In the genomic region with DNA sequence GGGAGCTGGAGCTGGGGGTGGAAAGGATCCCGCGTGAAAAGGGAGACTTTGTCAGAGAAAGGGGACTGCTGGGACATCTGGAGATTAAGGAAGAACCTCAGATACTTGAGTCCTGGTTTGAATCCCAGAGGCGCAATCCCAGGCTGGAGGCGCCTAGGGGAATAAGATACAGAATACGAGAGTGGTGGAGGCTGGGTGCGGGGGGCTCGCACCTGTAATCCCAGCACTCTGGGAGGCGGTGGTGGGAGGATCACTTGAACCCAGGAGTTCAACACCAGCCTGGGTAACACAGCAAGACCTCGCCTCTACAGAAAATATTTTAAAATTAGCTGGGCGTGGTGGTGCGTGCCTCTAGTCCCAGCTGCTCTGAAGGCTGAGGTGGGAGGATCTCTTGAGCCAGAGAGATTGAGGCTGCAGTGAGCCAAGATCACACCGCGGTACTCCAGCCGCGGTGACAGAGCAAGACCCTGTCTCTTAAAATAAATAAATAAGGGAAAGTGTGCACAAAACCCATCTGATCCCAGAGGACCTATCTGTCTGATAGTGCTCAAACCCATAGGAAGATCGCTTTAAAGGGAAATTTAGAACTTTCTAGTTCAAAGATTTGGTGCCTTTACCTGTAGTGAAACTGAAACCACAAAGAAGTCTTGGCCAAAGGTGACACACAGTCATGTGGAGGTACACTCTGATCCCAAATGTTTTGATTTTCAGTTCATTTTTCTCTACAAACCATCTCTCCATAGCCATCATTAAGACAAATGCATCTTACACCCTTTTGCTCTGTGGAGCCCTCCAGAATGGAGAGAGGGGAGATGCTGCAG, we compare ENCODE assay signal across 9 cellular contexts. TPM values are rescaled to one million over a fixed set of nuclear protein-coding genes. Genes with fewer than 3 reads are reported as not detected.
DNase-seq lines count a peak whose midpoint lies in the region; ATAC-seq and TF ChIP-seq lines count a peak whose summit lies in the region.
"Had no signal": no experiment of that assay in that cellular context is flagged by ENCODE, and none has a peak within 500 bp of the region (broad histone marks: within the 10 kb centered on the region; RNA-seq: fewer than 3 reads in every experiment).

No MANE protein-coding gene starts in this region.

- peaks cover under 1% of the 10 kb centered on the region for H3K27me3 Mint-ChIP-seq in mesothelial cell of epicardium (ENCODE audit: low read depth)

- H3K27ac ChIP-seq in heart left ventricle (peak overlapping the region in 9 of 12 donors; percentile 55 to 84 (median 75)), uterus (peak overlapping the region; percentile 69 to 78)

- in situ Hi-C loops in astrocyte of the spinal cord (cut with HindIII; ENCODE audit: low sequenced_read_pairs): no loop called here

- WGBS in heart left ventricle, 4 donors: 63 to 68% (median 65%) methylated on average over 16 of the region's 16 CpGs

- H3K27me3 ChIP-seq in heart left ventricle: peaks cover 3 to 32% (median 11%) of the 10 kb centered on the region in 9 donors
- peaks cover 0 to 3% of the 10 kb centered on the region in 2 donors for H3K27me3 ChIP-seq in uterus

- peak overlapping the region; percentile 64 for H3K27ac Mint-ChIP-seq in mesothelial cell of epicardium

- peak overlapping the region in 10 of 12 donors; percentile 61 to 96 (median 90) for H3K4me3 ChIP-seq in heart left ventricle
- peak overlapping the region; percentile 66 for H3K4me3 ChIP-seq in astrocyte of the spinal cord (ENCODE audit: low read depth, low read length)
- H3K4me3 ChIP-seq in uterus: peak overlapping the region in 1 of 2 donors; percentile 68

- intact Hi-C loops in heart left ventricle (cut with DNase I) (loop anchor here (1.0 to 10.0 kb wide), 16 partner anchors 49 to 181 kb away; a partner anchor contains a TSS), Right ventricle myocardium superior (cut with DNase I) (loop anchor here (2.0 to 5.0 kb wide), 3 partner anchors 47 to 131 kb away; a partner anchor contains a TSS), uterus (cut with DNase I; ENCODE audit: low total_unique reads) (loop anchor here (2.0 kb wide), 1 partner anchor 49 kb away; no protein-coding TSS in a partner anchor)

- H3K4me1 ChIP-seq in heart left ventricle: peaks cover 4 to 30% (median 19%) of the 10 kb centered on the region in 12 donors
- H3K4me1 ChIP-seq in uterus: no peaks in the 10 kb centered on the region

- H3K36me3 Mint-ChIP-seq in mesothelial cell of epicardium: peaks cover 2% of the 10 kb centered on the region

- H3K4me1 Mint-ChIP-seq in mesothelial cell of epicardium: peaks cover 64% of the 10 kb centered on the region

- TF ChIP-seq CTCF in heart left ventricle (IDR thresholded peaks at IDR 0.05) (peak in 3 of 12 donors; percentile 3 to 41 (median 17)), astrocyte of the spinal cord (IDR thresholded peaks at IDR 0.05; ENCODE audit: low read depth, low read length) (no peak), mesothelial cell of epicardium (IDR thresholded peaks at IDR 0.05; ENCODE audit: unreplicated experiment) (peak; percentile 47), uterus (IDR thresholded peaks at IDR 0.05) (no peak)

- H3K9me3 Mint-ChIP-seq in mesothelial cell of epicardium: no peaks in the 10 kb centered on the region

- H3K36me3 ChIP-seq in heart left ventricle: peaks cover 0 to 25% (median 16%) of the 10 kb centered on the region in 9 donors
- H3K36me3 ChIP-seq in uterus: no peaks in the 10 kb centered on the region

- H3K4me3 Mint-ChIP-seq in mesothelial cell of epicardium: peak overlapping the region; percentile 98

- ATAC-seq in heart left ventricle (no peak), Right ventricle myocardium superior (ENCODE audit: poor library complexity) (no peak), HG03175 (IDR thresholded peaks at IDR 0.05; ENCODE audit: unreplicated experiment) (no peak)

- no peaks in the 10 kb centered on the region for H3K9me3 ChIP-seq in heart left ventricle
- no peaks in the 10 kb centered on the region for H3K9me3 ChIP-seq in uterus

- TF ChIP-seq POLR2A in heart left ventricle (IDR thresholded peaks at IDR 0.05): no peak
- TF ChIP-seq POLR2A in uterus (IDR thresholded peaks at IDR 0.05): no peak

- DNase-seq in heart left ventricle (no peak), Right ventricle myocardium superior (no peak), astrocyte of the spinal cord (ENCODE audit: low read depth, low spot score) (no peak), mesothelial cell of epicardium (ENCODE audit: low spot score in 2 of 2, unreplicated experiment in 2 of 2) (no peak), uterus (no peak), AG20443 (ENCODE audit: low spot score) (no peak), SIG-M5 treated with dmso at 0.1 percent for 504 hours (lab: John Stamatoyannopoulos, UW; ENCODE audit: unreplicated experiment) (no peak)

RNA-seq across cellular contexts. Expression of a gene that starts 0.6 kb away (rescaled TPM):
- total RNA-seq in heart left ventricle (10 to 100 TPM; 29.4 to 42.9 (median 33.9) TPM), Right ventricle myocardium superior (24.2 TPM), mesothelial cell of epicardium (49.7 to 50.7 TPM (median 50.7 TPM) in 3 replicates), uterus (10 to 100 TPM; 12.4 to 80.7 (median 39.8) TPM)
- polyA plus RNA-seq in heart left ventricle: 10 to 100 TPM; 17.5 to 58.5 TPM

RNA-seq across cellular contexts. Expression of a gene that starts 9.3 kb away (rescaled TPM):
- under 1 TPM in 7 of 9 donors, not detected in 2; 0.12 to 0.88 (median 0.32) TPM for total RNA-seq in heart left ventricle
- polyA plus RNA-seq in heart left ventricle: 1 to 10 TPM in 1 of 2 donors, under 1 TPM in 1; 0.19 to 2.5 TPM
- total RNA-seq in Right ventricle myocardium superior: 0.08 TPM
- 15.9 to 17.6 TPM (median 16.0 TPM) in 3 replicates for total RNA-seq in mesothelial cell of epicardium
- 1 to 10 TPM in 2 of 4 donors, not detected in 2; 1.4 to 1.5 TPM for total RNA-seq in uterus

RNA-seq across cellular contexts. Expression of a gene that starts 10.2 kb away (rescaled TPM):
- total RNA-seq in heart left ventricle: under 1 TPM in 7 of 9 donors, not detected in 2; 0.22 to 0.44 (median 0.35) TPM
- under 1 TPM; 0.17 to 0.23 TPM for polyA plus RNA-seq in heart left ventricle
- 0.19 TPM for total RNA-seq in Right ventricle myocardium superior
- 0.16 TPM in 1 of 3 replicates, not detected in the others for total RNA-seq in mesothelial cell of epicardium
- total RNA-seq in uterus: 1 to 10 TPM in 2 of 4 donors, under 1 TPM in 2; 0.14 to 1.5 (median 0.76) TPM
- total RNA-seq: G401 had no signal

RNA-seq across cellular contexts. Expression of a gene that starts 10.4 kb away (rescaled TPM):
- total RNA-seq in heart left ventricle (10 to 100 TPM; 45.8 to 79.2 (median 63.2) TPM), Right ventricle myocardium superior (53.5 TPM), mesothelial cell of epicardium (41.0 to 46.5 TPM (median 45.6 TPM) in 3 replicates), uterus (10 to 100 TPM; 14.7 to 44.1 (median 27.7) TPM)
- 10 to 100 TPM; 43.8 to 64.5 TPM for polyA plus RNA-seq in heart left ventricle

RNA-seq across cellular contexts. Expression of a gene that starts 20.1 kb away (rescaled TPM):
- total RNA-seq in heart left ventricle: 1 to 10 TPM; 1.5 to 7.4 (median 5.8) TPM
- 1 to 10 TPM; 3.0 to 5.2 TPM for polyA plus RNA-seq in heart left ventricle
- 4.8 TPM for total RNA-seq in Right ventricle myocardium superior
- 21.7 to 25.1 TPM (median 22.0 TPM) in 3 replicates for total RNA-seq in mesothelial cell of epicardium
- 10 to 100 TPM in 2 of 4 donors, 1 to 10 TPM in 2; 1.0 to 23.4 (median 10.7) TPM for total RNA-seq in uterus
